1 cellular context compared by ENCODE assay signal in genomic region chr18:54948350-54948837, GRCh38.
TF ChIP-seq lines count a peak whose summit lies in the region.

No MANE protein-coding gene starts in this region.

TF ChIP-seq in HepG2, 621 proteins besides CTCF, POLR2A, EP300 and RAD21 (continued from another document):
- TF ChIP-seq KIAA2018 (CRISPR knock-in tag; IDR thresholded peaks at IDR 0.05; ENCODE audit: borderline replicate concordance), result no peak
- no peak for TF ChIP-seq IRX3 (CRISPR knock-in tag; IDR thresholded peaks at IDR 0.05; ENCODE audit: borderline replicate concordance, low read depth)
- peak; percentile 97 for TF ChIP-seq SKI (IDR thresholded peaks at IDR 0.05; ENCODE audit: partially characterized antibody)
- TF ChIP-seq RARG (CRISPR knock-in tag; IDR thresholded peaks at IDR 0.05; ENCODE audit: low read depth), result no peak
- TF ChIP-seq ZNF232 (CRISPR knock-in tag; IDR thresholded peaks at IDR 0.05; ENCODE audit: borderline replicate concordance), result no peak
- TF ChIP-seq E2F2 (CRISPR knock-in tag; IDR thresholded peaks at IDR 0.05; ENCODE audit: borderline replicate concordance), result no peak
- TF ChIP-seq, protein P1, sequence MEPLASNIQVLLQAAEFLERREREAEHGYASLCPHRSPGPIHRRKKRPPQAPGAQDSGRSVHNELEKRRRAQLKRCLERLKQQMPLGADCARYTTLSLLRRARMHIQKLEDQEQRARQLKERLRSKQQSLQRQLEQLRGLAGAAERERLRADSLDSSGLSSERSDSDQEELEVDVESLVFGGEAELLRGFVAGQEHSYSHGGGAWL (CRISPR knock-in tag; IDR thresholded peaks at IDR 0.05), result no peak
- TF ChIP-seq ZNF446 (CRISPR knock-in tag; IDR thresholded peaks at IDR 0.05), result no peak
- TF ChIP-seq HCFC1 (IDR thresholded peaks at IDR 0.05; ENCODE audit: low read depth, low read length), result no peak
- TF ChIP-seq NAIF1 (CRISPR knock-in tag; IDR thresholded peaks at IDR 0.05; ENCODE audit: borderline replicate concordance), result no peak
- TF ChIP-seq ZNF451 (CRISPR knock-in tag; IDR thresholded peaks at IDR 0.05), result no peak
- TF ChIP-seq, protein P2, sequence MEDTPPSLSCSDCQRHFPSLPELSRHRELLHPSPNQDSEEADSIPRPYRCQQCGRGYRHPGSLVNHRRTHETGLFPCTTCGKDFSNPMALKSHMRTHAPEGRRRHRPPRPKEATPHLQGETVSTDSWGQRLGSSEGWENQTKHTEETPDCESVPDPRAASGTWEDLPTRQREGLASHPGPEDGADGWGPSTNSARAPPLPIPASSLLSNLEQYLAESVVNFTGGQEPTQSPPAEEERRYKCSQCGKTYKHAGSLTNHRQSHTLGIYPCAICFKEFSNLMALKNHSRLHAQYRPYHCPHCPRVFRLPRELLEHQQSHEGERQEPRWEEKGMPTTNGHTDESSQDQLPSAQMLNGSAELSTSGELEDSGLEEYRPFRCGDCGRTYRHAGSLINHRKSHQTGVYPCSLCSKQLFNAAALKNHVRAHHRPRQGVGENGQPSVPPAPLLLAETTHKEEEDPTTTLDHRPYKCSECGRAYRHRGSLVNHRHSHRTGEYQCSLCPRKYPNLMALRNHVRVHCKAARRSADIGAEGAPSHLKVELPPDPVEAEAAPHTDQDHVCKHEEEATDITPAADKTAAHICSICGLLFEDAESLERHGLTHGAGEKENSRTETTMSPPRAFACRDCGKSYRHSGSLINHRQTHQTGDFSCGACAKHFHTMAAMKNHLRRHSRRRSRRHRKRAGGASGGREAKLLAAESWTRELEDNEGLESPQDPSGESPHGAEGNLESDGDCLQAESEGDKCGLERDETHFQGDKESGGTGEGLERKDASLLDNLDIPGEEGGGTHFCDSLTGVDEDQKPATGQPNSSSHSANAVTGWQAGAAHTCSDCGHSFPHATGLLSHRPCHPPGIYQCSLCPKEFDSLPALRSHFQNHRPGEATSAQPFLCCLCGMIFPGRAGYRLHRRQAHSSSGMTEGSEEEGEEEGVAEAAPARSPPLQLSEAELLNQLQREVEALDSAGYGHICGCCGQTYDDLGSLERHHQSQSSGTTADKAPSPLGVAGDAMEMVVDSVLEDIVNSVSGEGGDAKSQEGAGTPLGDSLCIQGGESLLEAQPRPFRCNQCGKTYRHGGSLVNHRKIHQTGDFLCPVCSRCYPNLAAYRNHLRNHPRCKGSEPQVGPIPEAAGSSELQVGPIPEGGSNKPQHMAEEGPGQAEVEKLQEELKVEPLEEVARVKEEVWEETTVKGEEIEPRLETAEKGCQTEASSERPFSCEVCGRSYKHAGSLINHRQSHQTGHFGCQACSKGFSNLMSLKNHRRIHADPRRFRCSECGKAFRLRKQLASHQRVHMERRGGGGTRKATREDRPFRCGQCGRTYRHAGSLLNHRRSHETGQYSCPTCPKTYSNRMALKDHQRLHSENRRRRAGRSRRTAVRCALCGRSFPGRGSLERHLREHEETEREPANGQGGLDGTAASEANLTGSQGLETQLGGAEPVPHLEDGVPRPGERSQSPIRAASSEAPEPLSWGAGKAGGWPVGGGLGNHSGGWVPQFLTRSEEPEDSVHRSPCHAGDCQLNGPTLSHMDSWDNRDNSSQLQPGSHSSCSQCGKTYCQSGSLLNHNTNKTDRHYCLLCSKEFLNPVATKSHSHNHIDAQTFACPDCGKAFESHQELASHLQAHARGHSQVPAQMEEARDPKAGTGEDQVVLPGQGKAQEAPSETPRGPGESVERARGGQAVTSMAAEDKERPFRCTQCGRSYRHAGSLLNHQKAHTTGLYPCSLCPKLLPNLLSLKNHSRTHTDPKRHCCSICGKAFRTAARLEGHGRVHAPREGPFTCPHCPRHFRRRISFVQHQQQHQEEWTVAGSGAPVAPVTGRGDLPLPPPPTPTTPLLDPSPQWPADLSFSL (CRISPR knock-in tag; IDR thresholded peaks at IDR 0.05), result no peak
- no peak for TF ChIP-seq MAX (IDR thresholded peaks at IDR 0.05)
